In the genomic region with DNA sequence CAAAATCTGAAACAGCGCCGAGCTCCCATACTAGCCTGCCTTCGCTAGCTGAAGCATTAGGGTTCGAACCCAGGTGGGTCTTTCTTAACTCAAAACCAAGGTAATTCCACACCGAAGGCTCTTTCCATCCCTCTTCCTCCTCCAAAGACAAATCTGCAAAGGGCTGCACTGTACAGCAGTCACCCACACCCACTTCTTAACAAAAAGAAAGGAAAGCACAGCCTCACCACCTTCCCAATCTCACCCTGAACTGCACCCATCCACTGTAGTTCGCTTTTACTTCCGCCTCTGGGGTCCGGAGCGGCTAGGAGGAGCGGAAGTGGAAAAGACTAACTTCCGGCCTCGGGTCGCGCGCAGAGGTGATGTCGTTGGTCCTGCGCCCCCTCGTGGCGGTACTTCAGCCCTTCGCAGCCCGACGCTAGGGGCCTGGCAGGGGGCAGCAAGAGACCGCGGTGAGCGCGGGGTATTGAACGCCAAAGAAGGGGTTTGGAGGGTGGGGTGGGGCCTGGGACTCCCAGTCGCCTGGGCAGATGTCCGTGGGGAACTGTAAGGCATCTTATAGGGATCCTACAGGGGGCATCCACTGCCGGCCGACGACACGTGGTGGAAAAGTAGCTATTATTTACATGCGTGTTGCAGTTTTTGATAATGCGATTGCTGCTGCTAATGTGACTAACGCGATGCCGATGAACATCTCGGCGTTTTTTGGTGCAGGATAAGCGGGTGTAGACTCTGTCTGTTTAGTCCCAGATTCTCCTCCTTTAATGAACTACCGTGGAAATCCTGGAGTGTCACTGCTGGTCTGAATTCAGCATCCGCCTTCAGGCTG, we compare ENCODE assay signal across 1 cellular context.
TF ChIP-seq lines count a peak whose summit lies in the region.

A gene with protein sequence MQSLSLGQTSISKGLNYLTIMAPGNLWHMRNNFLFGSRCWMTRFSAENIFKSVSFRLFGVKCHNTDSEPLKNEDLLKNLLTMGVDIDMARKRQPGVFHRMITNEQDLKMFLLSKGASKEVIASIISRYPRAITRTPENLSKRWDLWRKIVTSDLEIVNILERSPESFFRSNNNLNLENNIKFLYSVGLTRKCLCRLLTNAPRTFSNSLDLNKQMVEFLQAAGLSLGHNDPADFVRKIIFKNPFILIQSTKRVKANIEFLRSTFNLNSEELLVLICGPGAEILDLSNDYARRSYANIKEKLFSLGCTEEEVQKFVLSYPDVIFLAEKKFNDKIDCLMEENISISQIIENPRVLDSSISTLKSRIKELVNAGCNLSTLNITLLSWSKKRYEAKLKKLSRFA (minus strand): TSS at position 290 of the 829 bp plus-strand sequence. CDS start 619 bp downstream, outside the sequence.

TF ChIP-seq in HepG2, 621 proteins besides CTCF, POLR2A, EP300 and RAD21 (continued from another document and continues in another):
- peak; percentile 79; the same call in 1 of the 2 replicates for TF ChIP-seq ZNF639 (CRISPR knock-in tag; conservative IDR thresholded peaks at IDR 0.05)
- TF ChIP-seq PAWR (CRISPR knock-in tag; IDR thresholded peaks at IDR 0.05; ENCODE audit: borderline replicate concordance), result 0 out of 2 replicates have a peak, but pooled peaks have one; percentile 75
- TF ChIP-seq ZNF121 (CRISPR knock-in tag; IDR thresholded peaks at IDR 0.05), result no peak
- peak; percentile 54; the same call in 1 of the 2 replicates for TF ChIP-seq RFXANK (CRISPR knock-in tag; IDR thresholded peaks at IDR 0.05)
- 0 out of 2 replicates have a peak, but pooled peaks have one; percentile 40 for TF ChIP-seq JUND (CRISPR knock-in tag; IDR thresholded peaks at IDR 0.05)
- no peak; the same call in 1 of the 2 replicates for TF ChIP-seq TBX3 (IDR thresholded peaks at IDR 0.05; ENCODE audit: borderline replicate concordance)
- no peak; the same call in 1 of the 2 replicates for TF ChIP-seq ZNF281 (CRISPR knock-in tag; IDR thresholded peaks at IDR 0.05; ENCODE audit: borderline replicate concordance)
- no peak for TF ChIP-seq TOE1 (CRISPR knock-in tag; IDR thresholded peaks at IDR 0.05)
- TF ChIP-seq ZNF343 (CRISPR knock-in tag; IDR thresholded peaks at IDR 0.05), result no peak
- TF ChIP-seq ISL2 (CRISPR knock-in tag; IDR thresholded peaks at IDR 0.05), result peak; percentile 73; the same call in 1 of the 2 replicates
- TF ChIP-seq ZNF83 (CRISPR knock-in tag; IDR thresholded peaks at IDR 0.05; ENCODE audit: borderline replicate concordance), result peak; percentile 36; the same call in 1 of the 2 replicates
- no peak for TF ChIP-seq SOX6 (IDR thresholded peaks at IDR 0.05)
- peak; percentile 67; the same call in 1 of the 2 replicates for TF ChIP-seq SOX6 (CRISPR knock-in tag; IDR thresholded peaks at IDR 0.05)
- TF ChIP-seq, protein P1, sequence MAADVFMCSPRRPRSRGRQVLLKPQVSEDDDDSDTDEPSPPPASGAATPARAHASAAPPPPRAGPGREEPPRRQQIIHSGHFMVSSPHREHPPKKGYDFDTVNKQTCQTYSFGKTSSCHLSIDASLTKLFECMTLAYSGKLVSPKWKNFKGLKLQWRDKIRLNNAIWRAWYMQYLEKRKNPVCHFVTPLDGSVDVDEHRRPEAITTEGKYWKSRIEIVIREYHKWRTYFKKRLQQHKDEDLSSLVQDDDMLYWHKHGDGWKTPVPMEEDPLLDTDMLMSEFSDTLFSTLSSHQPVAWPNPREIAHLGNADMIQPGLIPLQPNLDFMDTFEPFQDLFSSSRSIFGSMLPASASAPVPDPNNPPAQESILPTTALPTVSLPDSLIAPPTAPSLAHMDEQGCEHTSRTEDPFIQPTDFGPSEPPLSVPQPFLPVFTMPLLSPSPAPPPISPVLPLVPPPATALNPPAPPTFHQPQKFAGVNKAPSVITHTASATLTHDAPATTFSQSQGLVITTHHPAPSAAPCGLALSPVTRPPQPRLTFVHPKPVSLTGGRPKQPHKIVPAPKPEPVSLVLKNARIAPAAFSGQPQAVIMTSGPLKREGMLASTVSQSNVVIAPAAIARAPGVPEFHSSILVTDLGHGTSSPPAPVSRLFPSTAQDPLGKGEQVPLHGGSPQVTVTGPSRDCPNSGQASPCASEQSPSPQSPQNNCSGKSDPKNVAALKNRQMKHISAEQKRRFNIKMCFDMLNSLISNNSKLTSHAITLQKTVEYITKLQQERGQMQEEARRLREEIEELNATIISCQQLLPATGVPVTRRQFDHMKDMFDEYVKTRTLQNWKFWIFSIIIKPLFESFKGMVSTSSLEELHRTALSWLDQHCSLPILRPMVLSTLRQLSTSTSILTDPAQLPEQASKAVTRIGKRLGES (CRISPR knock-in tag; IDR thresholded peaks at IDR 0.05; ENCODE audit: borderline replicate concordance), result no peak; the same call in 1 of the 2 replicates
- TF ChIP-seq HNRNPUL1 (IDR thresholded peaks at IDR 0.05; ENCODE audit: low read depth, low read length), result no peak
- TF ChIP-seq, protein P2, sequence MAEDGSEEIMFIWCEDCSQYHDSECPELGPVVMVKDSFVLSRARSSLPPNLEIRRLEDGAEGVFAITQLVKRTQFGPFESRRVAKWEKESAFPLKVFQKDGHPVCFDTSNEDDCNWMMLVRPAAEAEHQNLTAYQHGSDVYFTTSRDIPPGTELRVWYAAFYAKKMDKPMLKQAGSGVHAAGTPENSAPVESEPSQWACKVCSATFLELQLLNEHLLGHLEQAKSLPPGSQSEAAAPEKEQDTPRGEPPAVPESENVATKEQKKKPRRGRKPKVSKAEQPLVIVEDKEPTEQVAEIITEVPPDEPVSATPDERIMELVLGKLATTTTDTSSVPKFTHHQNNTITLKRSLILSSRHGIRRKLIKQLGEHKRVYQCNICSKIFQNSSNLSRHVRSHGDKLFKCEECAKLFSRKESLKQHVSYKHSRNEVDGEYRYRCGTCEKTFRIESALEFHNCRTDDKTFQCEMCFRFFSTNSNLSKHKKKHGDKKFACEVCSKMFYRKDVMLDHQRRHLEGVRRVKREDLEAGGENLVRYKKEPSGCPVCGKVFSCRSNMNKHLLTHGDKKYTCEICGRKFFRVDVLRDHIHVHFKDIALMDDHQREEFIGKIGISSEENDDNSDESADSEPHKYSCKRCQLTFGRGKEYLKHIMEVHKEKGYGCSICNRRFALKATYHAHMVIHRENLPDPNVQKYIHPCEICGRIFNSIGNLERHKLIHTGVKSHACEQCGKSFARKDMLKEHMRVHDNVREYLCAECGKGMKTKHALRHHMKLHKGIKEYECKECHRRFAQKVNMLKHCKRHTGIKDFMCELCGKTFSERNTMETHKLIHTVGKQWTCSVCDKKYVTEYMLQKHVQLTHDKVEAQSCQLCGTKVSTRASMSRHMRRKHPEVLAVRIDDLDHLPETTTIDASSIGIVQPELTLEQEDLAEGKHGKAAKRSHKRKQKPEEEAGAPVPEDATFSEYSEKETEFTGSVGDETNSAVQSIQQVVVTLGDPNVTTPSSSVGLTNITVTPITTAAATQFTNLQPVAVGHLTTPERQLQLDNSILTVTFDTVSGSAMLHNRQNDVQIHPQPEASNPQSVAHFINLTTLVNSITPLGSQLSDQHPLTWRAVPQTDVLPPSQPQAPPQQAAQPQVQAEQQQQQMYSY (CRISPR knock-in tag; IDR thresholded peaks at IDR 0.05), result peak; percentile 26; the same call in 1 of the 2 replicates
- TF ChIP-seq, protein P3, sequence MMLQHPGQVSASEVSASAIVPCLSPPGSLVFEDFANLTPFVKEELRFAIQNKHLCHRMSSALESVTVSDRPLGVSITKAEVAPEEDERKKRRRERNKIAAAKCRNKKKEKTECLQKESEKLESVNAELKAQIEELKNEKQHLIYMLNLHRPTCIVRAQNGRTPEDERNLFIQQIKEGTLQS (CRISPR knock-in tag; IDR thresholded peaks at IDR 0.05), result no peak
- no peak for TF ChIP-seq SOX13 (IDR thresholded peaks at IDR 0.05)
- peak in 1 of 2 experiments; percentile 29; a peak in 1 of 4 replicates for TF ChIP-seq SOX13 (CRISPR knock-in tag; conservative IDR thresholded peaks at IDR 0.05 in 1 of 2, IDR thresholded peaks at IDR 0.05 in 1 of 2)
- no peak for TF ChIP-seq ZNF468 (CRISPR knock-in tag; IDR thresholded peaks at IDR 0.05)
- no peak for TF ChIP-seq ZNF746 (CRISPR knock-in tag; IDR thresholded peaks at IDR 0.05)
- TF ChIP-seq JARID2 (CRISPR knock-in tag; IDR thresholded peaks at IDR 0.05; ENCODE audit: insufficient replicate concordance), result no peak
- TF ChIP-seq ATRX (CRISPR knock-in tag; IDR thresholded peaks at IDR 0.05; ENCODE audit: borderline replicate concordance), result no peak
- TF ChIP-seq, protein P4, sequence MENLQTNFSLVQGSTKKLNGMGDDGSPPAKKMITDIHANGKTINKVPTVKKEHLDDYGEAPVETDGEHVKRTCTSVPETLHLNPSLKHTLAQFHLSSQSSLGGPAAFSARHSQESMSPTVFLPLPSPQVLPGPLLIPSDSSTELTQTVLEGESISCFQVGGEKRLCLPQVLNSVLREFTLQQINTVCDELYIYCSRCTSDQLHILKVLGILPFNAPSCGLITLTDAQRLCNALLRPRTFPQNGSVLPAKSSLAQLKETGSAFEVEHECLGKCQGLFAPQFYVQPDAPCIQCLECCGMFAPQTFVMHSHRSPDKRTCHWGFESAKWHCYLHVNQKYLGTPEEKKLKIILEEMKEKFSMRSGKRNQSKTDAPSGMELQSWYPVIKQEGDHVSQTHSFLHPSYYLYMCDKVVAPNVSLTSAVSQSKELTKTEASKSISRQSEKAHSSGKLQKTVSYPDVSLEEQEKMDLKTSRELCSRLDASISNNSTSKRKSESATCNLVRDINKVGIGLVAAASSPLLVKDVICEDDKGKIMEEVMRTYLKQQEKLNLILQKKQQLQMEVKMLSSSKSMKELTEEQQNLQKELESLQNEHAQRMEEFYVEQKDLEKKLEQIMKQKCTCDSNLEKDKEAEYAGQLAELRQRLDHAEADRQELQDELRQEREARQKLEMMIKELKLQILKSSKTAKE (CRISPR knock-in tag; IDR thresholded peaks at IDR 0.05; ENCODE audit: borderline replicate concordance), result no peak
- 0 out of 2 replicates have a peak, but pooled peaks have one; percentile 20 for TF ChIP-seq ZNF572 (CRISPR knock-in tag; IDR thresholded peaks at IDR 0.05)
- TF ChIP-seq, protein P5, sequence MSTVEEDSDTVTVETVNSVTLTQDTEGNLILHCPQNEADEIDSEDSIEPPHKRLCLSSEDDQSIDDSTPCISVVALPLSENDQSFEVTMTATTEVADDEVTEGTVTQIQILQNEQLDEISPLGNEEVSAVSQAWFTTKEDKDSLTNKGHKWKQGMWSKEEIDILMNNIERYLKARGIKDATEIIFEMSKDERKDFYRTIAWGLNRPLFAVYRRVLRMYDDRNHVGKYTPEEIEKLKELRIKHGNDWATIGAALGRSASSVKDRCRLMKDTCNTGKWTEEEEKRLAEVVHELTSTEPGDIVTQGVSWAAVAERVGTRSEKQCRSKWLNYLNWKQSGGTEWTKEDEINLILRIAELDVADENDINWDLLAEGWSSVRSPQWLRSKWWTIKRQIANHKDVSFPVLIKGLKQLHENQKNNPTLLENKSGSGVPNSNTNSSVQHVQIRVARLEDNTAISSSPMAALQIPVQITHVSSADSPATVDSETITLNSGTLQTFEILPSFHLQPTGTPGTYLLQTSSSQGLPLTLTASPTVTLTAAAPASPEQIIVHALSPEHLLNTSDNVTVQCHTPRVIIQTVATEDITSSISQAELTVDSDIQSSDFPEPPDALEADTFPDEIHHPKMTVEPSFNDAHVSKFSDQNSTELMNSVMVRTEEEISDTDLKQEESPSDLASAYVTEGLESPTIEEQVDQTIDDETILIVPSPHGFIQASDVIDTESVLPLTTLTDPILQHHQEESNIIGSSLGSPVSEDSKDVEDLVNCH (CRISPR knock-in tag; IDR thresholded peaks at IDR 0.05), result no peak
- no peak for TF ChIP-seq ZNF180 (CRISPR knock-in tag; IDR thresholded peaks at IDR 0.05; ENCODE audit: borderline replicate concordance, low read depth)
- no peak for TF ChIP-seq ZNF660 (CRISPR knock-in tag; IDR thresholded peaks at IDR 0.05; ENCODE audit: borderline replicate concordance, low read depth)
- TF ChIP-seq HDAC6 (IDR thresholded peaks at IDR 0.05; ENCODE audit: low read depth, low read length), result no peak
- TF ChIP-seq, protein P6, sequence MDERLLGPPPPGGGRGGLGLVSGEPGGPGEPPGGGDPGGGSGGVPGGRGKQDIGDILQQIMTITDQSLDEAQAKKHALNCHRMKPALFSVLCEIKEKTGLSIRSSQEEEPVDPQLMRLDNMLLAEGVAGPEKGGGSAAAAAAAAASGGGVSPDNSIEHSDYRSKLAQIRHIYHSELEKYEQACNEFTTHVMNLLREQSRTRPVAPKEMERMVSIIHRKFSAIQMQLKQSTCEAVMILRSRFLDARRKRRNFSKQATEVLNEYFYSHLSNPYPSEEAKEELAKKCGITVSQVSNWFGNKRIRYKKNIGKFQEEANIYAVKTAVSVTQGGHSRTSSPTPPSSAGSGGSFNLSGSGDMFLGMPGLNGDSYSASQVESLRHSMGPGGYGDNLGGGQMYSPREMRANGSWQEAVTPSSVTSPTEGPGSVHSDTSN (CRISPR knock-in tag; IDR thresholded peaks at IDR 0.05), result no peak
- TF ChIP-seq ZNF205 (CRISPR knock-in tag; IDR thresholded peaks at IDR 0.05), result peak; percentile 86
- no peak for TF ChIP-seq ZNF672 (CRISPR knock-in tag; IDR thresholded peaks at IDR 0.05)
- peak; percentile 54 for TF ChIP-seq HNRNPLL (IDR thresholded peaks at IDR 0.05; ENCODE audit: low read depth, low read length, poor library complexity, severe bottlenecking)
- TF ChIP-seq PPARG (CRISPR knock-in tag; conservative IDR thresholded peaks at IDR 0.05), result peak; percentile 28; the same call in 1 of the 2 replicates
- TF ChIP-seq ZFP36L2 (CRISPR knock-in tag; IDR thresholded peaks at IDR 0.05), result no peak
- TF ChIP-seq ZNF766 (CRISPR knock-in tag; IDR thresholded peaks at IDR 0.05; ENCODE audit: borderline replicate concordance), result peak; percentile 52; the same call in 1 of the 2 replicates
- TF ChIP-seq RAD51 (IDR thresholded peaks at IDR 0.05; ENCODE audit: borderline replicate concordance), result no peak
